Comparison of ENCODE assay signal across 8 cellular contexts in genomic region chr11:67286621-67287333, GRCh38. TPM values are rescaled to one million over a fixed set of nuclear protein-coding genes. Genes with fewer than 3 reads are reported as not detected.
A peak's percentile ranks its signal among the peaks of the same experiment; 100 is the strongest.
DNase-seq lines count a peak whose midpoint lies in the region; ATAC-seq and TF ChIP-seq lines count a peak whose summit lies in the region.

No MANE protein-coding gene starts in this region.

- H3K9me3 Mint-ChIP-seq in activated CD8-positive, alpha-beta memory T cell treated with anti-CD3 and anti-CD28 coated beads, Interleukin-2, amount 10 ng/mL, durations not matched to agents 7 days and 5 days (ENCODE audit: low read depth) = no peaks in the 10 kb centered on the region
- H3K9me3 Mint-ChIP-seq in memory B cell = no peaks in the 10 kb centered on the region
- H3K9me3 Mint-ChIP-seq in type B pancreatic cell = no peaks in the 10 kb centered on the region

- H3K27me3 ChIP-seq in adipocyte (replicated peaks; ENCODE audit: control insufficient read depth, insufficient read depth, low read length) = no peaks in the 10 kb centered on the region

- ATAC-seq in activated CD8-positive, alpha-beta memory T cell treated with anti-CD3 and anti-CD28 coated beads, Interleukin-2, amount 10 ng/mL, durations not matched to agents 7 days and 5 days = no peak
- ATAC-seq in memory B cell (ENCODE audit: low read depth) = no peak

- no peaks in the 10 kb centered on the region for H3K9me3 ChIP-seq in adipocyte (ENCODE audit: control insufficient read depth, low read length)

- H3K9ac ChIP-seq in adipocyte (ENCODE audit: low read length) = peak overlapping the region; percentile 44

- DNase-seq in activated CD8-positive, alpha-beta memory T cell treated with anti-CD3 and anti-CD28 coated beads, Interleukin-2, amount 10 ng/mL, durations not matched to agents 7 days and 5 days = no peak
- DNase-seq in activated CD8-positive, alpha-beta memory T cell treated with anti-CD3 and anti-CD28 coated beads, Interleukin-2, amount 50 U/mL, for 4 hours = no peak
- no peak for DNase-seq in adipocyte (ENCODE audit: low read depth)
- no peak for DNase-seq in memory B cell (ENCODE audit: low spot score in 2 of 2)
- no peak for DNase-seq in type B pancreatic cell (ENCODE audit: extremely low spot score, unreplicated experiment)
- no peak for DNase-seq in NAMALWA (ENCODE audit: low spot score)
- no peak for DNase-seq in epidermal melanocyte (ENCODE audit: insufficient read length, low spot score)
- DNase-seq in occipital lobe (lab: John Stamatoyannopoulos, UW) = no peak

- H3K4me1 ChIP-seq in adipocyte (ENCODE audit: control insufficient read depth, insufficient read depth, low read length) = peaks cover 30% of the 10 kb centered on the region

- peak overlapping the region; percentile 96 for H3K27ac Mint-ChIP-seq in activated CD8-positive, alpha-beta memory T cell treated with anti-CD3 and anti-CD28 coated beads, Interleukin-2, amount 10 ng/mL, durations not matched to agents 7 days and 5 days
- H3K27ac Mint-ChIP-seq in memory B cell = peak overlapping the region; percentile 97
- H3K27ac Mint-ChIP-seq in type B pancreatic cell = peak overlapping the region; percentile 89

- CTCF ChIA-PET in activated CD8-positive, alpha-beta memory T cell treated with anti-CD3 and anti-CD28 coated beads, Interleukin-2, amount 10 ng/mL, durations not matched to agents 7 days and 5 days (lab: Charles Lee) = interaction anchor here (1.8 to 15.2 kb wide), 6 partner anchors 9 to 96 kb away, joined by 6 to 137 read pairs (median 39); partner anchors contain the start of gene GRK2

- H3K4me1 Mint-ChIP-seq in activated CD8-positive, alpha-beta memory T cell treated with anti-CD3 and anti-CD28 coated beads, Interleukin-2, amount 10 ng/mL, durations not matched to agents 7 days and 5 days = peaks cover 60% of the 10 kb centered on the region
- H3K4me1 Mint-ChIP-seq in memory B cell (peaks cover 28% of the 10 kb centered on the region), type B pancreatic cell (ENCODE audit: unreplicated experiment) (peaks cover 11% of the 10 kb centered on the region)

- TF ChIP-seq CTCF in type B pancreatic cell (conservative IDR thresholded peaks at IDR 0.05) = no peak

- H3K4me3 ChIP-seq in adipocyte (ENCODE audit: low read length) = no peak overlapping the region

- H3K36me3 Mint-ChIP-seq in activated CD8-positive, alpha-beta memory T cell treated with anti-CD3 and anti-CD28 coated beads, Interleukin-2, amount 10 ng/mL, durations not matched to agents 7 days and 5 days = peaks cover 40% of the 10 kb centered on the region
- H3K36me3 Mint-ChIP-seq in memory B cell (peaks cover 9% of the 10 kb centered on the region), type B pancreatic cell (no peaks in the 10 kb centered on the region)

- peaks cover 58% of the 10 kb centered on the region for H3K36me3 ChIP-seq in adipocyte (ENCODE audit: control insufficient read depth, insufficient read depth, low read length, severe bottlenecking)

- peak overlapping the region; percentile 63 for H3K4me3 Mint-ChIP-seq in activated CD8-positive, alpha-beta memory T cell treated with anti-CD3 and anti-CD28 coated beads, Interleukin-2, amount 10 ng/mL, durations not matched to agents 7 days and 5 days
- H3K4me3 Mint-ChIP-seq in memory B cell (peak overlapping the region; percentile 72), type B pancreatic cell (peak overlapping the region; percentile 83)

- H3K27me3 Mint-ChIP-seq in activated CD8-positive, alpha-beta memory T cell treated with anti-CD3 and anti-CD28 coated beads, Interleukin-2, amount 10 ng/mL, durations not matched to agents 7 days and 5 days = no peaks in the 10 kb centered on the region
- H3K27me3 Mint-ChIP-seq in memory B cell (no peaks in the 10 kb centered on the region), type B pancreatic cell (no peaks in the 10 kb centered on the region)

RNA-seq across cellular contexts. Expression of gene ANKRD13D, which starts 2.3 kb away (rescaled TPM):
- 100 to 1,000 TPM; 148 to 172 TPM for total RNA-seq in activated CD8-positive, alpha-beta memory T cell treated with anti-CD3 and anti-CD28 coated beads, Interleukin-2, amount 10 ng/mL, durations not matched to agents 7 days and 5 days
- 70.5 and 80.9 TPM in 2 replicates for total RNA-seq in type B pancreatic cell (ENCODE audit: low replicate concordance)
- 49.4 TPM for total RNA-seq in occipital lobe

RNA-seq across cellular contexts. Expression of gene SSH3, which starts 16.6 kb away (rescaled TPM):
- total RNA-seq in activated CD8-positive, alpha-beta memory T cell treated with anti-CD3 and anti-CD28 coated beads, Interleukin-2, amount 10 ng/mL, durations not matched to agents 7 days and 5 days = 10 to 100 TPM; 10.7 to 26.4 TPM
- total RNA-seq in type B pancreatic cell (ENCODE audit: low replicate concordance) (32.0 and 40.9 TPM in 2 replicates), occipital lobe (2.0 TPM)

RNA-seq across cellular contexts. Expression of gene GRK2, which starts 20.5 kb away (rescaled TPM):
- 100 to 1,000 TPM; 366 to 402 TPM for total RNA-seq in activated CD8-positive, alpha-beta memory T cell treated with anti-CD3 and anti-CD28 coated beads, Interleukin-2, amount 10 ng/mL, durations not matched to agents 7 days and 5 days
- total RNA-seq in type B pancreatic cell (ENCODE audit: low replicate concordance) (53.1 and 62.2 TPM in 2 replicates), occipital lobe (44.9 TPM)
